ENCODE assay signal across 1 cellular context in the genomic region with DNA sequence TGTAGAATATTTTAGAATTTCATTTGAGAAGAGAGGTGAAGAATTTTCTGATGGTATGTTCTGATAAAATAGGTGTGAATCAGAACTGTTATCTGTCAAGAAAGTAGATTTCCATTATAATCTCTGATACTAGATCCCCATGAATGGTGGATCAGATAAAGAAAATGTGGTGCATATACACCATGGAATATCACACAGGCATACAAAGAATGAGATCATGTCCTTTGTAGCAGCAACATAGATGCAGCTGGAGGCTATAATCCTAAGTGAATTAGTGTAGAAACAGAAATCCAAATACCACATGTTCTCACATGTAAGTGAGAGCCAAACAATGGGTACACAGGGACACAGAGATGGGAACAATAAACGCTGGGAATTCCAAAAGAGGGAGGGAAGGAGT.
TF ChIP-seq lines count a peak whose summit lies in the region.

No MANE protein-coding gene starts in this region.

TF ChIP-seq in SK-N-SH, 30 proteins besides CTCF, POLR2A, EP300 and RAD21 (continued from another document):
- TF ChIP-seq, protein P1, sequence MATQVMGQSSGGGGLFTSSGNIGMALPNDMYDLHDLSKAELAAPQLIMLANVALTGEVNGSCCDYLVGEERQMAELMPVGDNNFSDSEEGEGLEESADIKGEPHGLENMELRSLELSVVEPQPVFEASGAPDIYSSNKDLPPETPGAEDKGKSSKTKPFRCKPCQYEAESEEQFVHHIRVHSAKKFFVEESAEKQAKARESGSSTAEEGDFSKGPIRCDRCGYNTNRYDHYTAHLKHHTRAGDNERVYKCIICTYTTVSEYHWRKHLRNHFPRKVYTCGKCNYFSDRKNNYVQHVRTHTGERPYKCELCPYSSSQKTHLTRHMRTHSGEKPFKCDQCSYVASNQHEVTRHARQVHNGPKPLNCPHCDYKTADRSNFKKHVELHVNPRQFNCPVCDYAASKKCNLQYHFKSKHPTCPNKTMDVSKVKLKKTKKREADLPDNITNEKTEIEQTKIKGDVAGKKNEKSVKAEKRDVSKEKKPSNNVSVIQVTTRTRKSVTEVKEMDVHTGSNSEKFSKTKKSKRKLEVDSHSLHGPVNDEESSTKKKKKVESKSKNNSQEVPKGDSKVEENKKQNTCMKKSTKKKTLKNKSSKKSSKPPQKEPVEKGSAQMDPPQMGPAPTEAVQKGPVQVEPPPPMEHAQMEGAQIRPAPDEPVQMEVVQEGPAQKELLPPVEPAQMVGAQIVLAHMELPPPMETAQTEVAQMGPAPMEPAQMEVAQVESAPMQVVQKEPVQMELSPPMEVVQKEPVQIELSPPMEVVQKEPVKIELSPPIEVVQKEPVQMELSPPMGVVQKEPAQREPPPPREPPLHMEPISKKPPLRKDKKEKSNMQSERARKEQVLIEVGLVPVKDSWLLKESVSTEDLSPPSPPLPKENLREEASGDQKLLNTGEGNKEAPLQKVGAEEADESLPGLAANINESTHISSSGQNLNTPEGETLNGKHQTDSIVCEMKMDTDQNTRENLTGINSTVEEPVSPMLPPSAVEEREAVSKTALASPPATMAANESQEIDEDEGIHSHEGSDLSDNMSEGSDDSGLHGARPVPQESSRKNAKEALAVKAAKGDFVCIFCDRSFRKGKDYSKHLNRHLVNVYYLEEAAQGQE (IDR thresholded peaks at IDR 0.05; ENCODE audit: low read depth, low read length): no peak
- TF ChIP-seq, protein P2, sequence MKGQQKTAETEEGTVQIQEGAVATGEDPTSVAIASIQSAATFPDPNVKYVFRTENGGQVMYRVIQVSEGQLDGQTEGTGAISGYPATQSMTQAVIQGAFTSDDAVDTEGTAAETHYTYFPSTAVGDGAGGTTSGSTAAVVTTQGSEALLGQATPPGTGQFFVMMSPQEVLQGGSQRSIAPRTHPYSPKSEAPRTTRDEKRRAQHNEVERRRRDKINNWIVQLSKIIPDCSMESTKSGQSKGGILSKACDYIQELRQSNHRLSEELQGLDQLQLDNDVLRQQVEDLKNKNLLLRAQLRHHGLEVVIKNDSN (IDR thresholded peaks at IDR 0.05; ENCODE audit: borderline replicate concordance, low read depth): no peak
